In genomic region chr9:130268521-130269131, GRCh38 we compare ENCODE assay signal across 11 cellular contexts. TPM values are rescaled to one million over a fixed set of nuclear protein-coding genes. Genes with fewer than 3 reads are reported as not detected.
DNase-seq lines count a peak whose midpoint lies in the region; ATAC-seq and TF ChIP-seq lines count a peak whose summit lies in the region.
"Had no signal": no experiment of that assay in that cellular context is flagged by ENCODE, and none has a peak within 500 bp of the region (broad histone marks: within the 10 kb centered on the region; RNA-seq: fewer than 3 reads in every experiment).

No MANE protein-coding gene starts in this region.

- no peak overlapping the region for H3K4me2 ChIP-seq in smooth muscle cell

- peak; percentile 27 for ATAC-seq in gastroesophageal sphincter
- ATAC-seq: activated T-cell treated with anti-CD3 and anti-CD28 coated beads, Interleukin-2, amount 50 U/mL, for 72 hours; effector memory CD8-positive, alpha-beta T cell had no signal

- no peaks in the 10 kb centered on the region for H3K79me2 ChIP-seq in smooth muscle cell (ENCODE audit: low read depth)

- H3K27me3 ChIP-seq in H7 (ENCODE audit: control insufficient read depth, insufficient read depth, low read length) (peaks cover 26% of the 10 kb centered on the region), gastroesophageal sphincter (peaks cover 8% of the 10 kb centered on the region), skeletal muscle tissue (ENCODE audit: control insufficient read depth in 3 of 3, insufficient read depth in 3 of 3, low read length in 3 of 3) (peaks cover 40 to 65% (median 50%) of the 10 kb centered on the region in 3 donors), smooth muscle cell (ENCODE audit: low read depth) (peaks cover 54% of the 10 kb centered on the region)

- H3F3A ChIP-seq in smooth muscle cell (ENCODE audit: low read depth), result peaks cover 4% of the 10 kb centered on the region

- H3K9ac ChIP-seq in skeletal muscle tissue (ENCODE audit: low read depth in 1 of 3, low read length in 3 of 3), result peak overlapping the region in 2 of 3 donors; percentile 14 to 68
- no peak overlapping the region for H3K9ac ChIP-seq in smooth muscle cell (ENCODE audit: low read depth)

- WGBS in gastroesophageal sphincter (ENCODE audit: low coverage in 1 of 2), 2 donors, result 10 to 17% methylated on average over 6 to 12 of the region's 14 CpGs
- 64% methylated on average over 14 of the region's 14 CpGs for WGBS in smooth muscle cell (ENCODE audit: low lambda C conversion rate)

- peak in 1 of 4 experiments; percentile 19 for TF ChIP-seq CTCF in gastroesophageal sphincter (IDR thresholded peaks at IDR 0.05)
- TF ChIP-seq CTCF in smooth muscle cell (IDR thresholded peaks at IDR 0.05; ENCODE audit: borderline replicate concordance, insufficient read depth, poor library complexity, severe bottlenecking), result no peak

- H2AFZ ChIP-seq in smooth muscle cell (ENCODE audit: low read depth), result no peak overlapping the region

- no peak for TF ChIP-seq EP300 in gastroesophageal sphincter (IDR thresholded peaks at IDR 0.05)

- DNase-seq in H7, result peak; percentile 81
- DNase-seq in NCI-H510A (lab: John Stamatoyannopoulos, UW), result peak; percentile 58
- DNase-seq in smooth muscle cell (lab: John Stamatoyannopoulos, UW; ENCODE audit: unreplicated experiment), result no peak
- no peak for DNase-seq in GOT3 (lab: John Stamatoyannopoulos, UW)
- no peak for DNase-seq in cerebellar nuclear complex (lab: John Stamatoyannopoulos, UW)
- no peak for DNase-seq in LoVo (ENCODE audit: low spot score)
- DNase-seq: activated T-cell treated with anti-CD3 and anti-CD28 coated beads, Interleukin-2, amount 50 U/mL, for 72 hours; effector memory CD8-positive, alpha-beta T cell; stimulated activated CD4-positive, alpha-beta T cell treated with anti-CD3 and anti-CD28 coated beads, Interleukin-4, amount 100 ng/mL, for 24 hours had no signal

- no peaks in the 10 kb centered on the region for H4K20me1 ChIP-seq in smooth muscle cell (ENCODE audit: low read depth)

- H3K9me3 ChIP-seq in gastroesophageal sphincter (no peaks in the 10 kb centered on the region), skeletal muscle tissue (ENCODE audit: control insufficient read depth in 3 of 3, low read length in 3 of 3) (no peaks in the 10 kb centered on the region), smooth muscle cell (replicated peaks; ENCODE audit: low read depth) (no peaks in the 10 kb centered on the region)

- H3K36me3 ChIP-seq in H7 (replicated peaks; ENCODE audit: control insufficient read depth, insufficient read depth, low read length) (no peaks in the 10 kb centered on the region), gastroesophageal sphincter (no peaks in the 10 kb centered on the region), skeletal muscle tissue (ENCODE audit: control insufficient read depth in 3 of 3, insufficient read depth in 3 of 3, low read length in 3 of 3) (no peaks in the 10 kb centered on the region), smooth muscle cell (ENCODE audit: low read depth) (no peaks in the 10 kb centered on the region)

- H3K4me1 ChIP-seq in gastroesophageal sphincter, result peaks cover 0 to 87% (median 26%) of the 10 kb centered on the region in 3 donors
- peaks cover 11 to 25% (median 21%) of the 10 kb centered on the region in 3 donors for H3K4me1 ChIP-seq in skeletal muscle tissue (ENCODE audit: control insufficient read depth in 3 of 3, insufficient read depth in 3 of 3, low read length in 3 of 3)
- H3K4me1 ChIP-seq in smooth muscle cell (ENCODE audit: low read depth), result peaks cover 3% of the 10 kb centered on the region

- H3K4me3 ChIP-seq in H7 (ENCODE audit: insufficient read depth, low read depth, low read length) (no peak overlapping the region), gastroesophageal sphincter (peak overlapping the region in 1 of 2 donors; percentile 33), skeletal muscle tissue (ENCODE audit: low read length in 3 of 3) (peak overlapping the region; percentile 19 to 61 (median 51)), smooth muscle cell (no peak overlapping the region)

- TF ChIP-seq POLR2A in gastroesophageal sphincter (IDR thresholded peaks at IDR 0.05), result no peak

- H3K27ac ChIP-seq in gastroesophageal sphincter, result peak overlapping the region; percentile 81 to 89 (median 86)
- H3K27ac ChIP-seq in skeletal muscle tissue (ENCODE audit: low read depth, low read length), result peak overlapping the region; percentile 75
- no peak overlapping the region for H3K27ac ChIP-seq in smooth muscle cell (ENCODE audit: low read depth)

RNA-seq across cellular contexts. Expression of gene HMCN2, which starts 3.1 kb away (rescaled TPM):
- 2.3 and 5.2 TPM in 2 replicates for total RNA-seq in H7 (2014; rRNA removed; shearing (Covaris generic))
- total RNA-seq in gastroesophageal sphincter (10 to 100 TPM in 3 of 4 donors, 1 to 10 TPM in 1; 9.6 to 21.1 (median 15.5) TPM), skeletal muscle tissue (12.5 TPM), smooth muscle cell (under 0.01 and 1.3 TPM in 2 replicates)
- polyA plus RNA-seq in smooth muscle cell, result 0.43 TPM in 1 of 2 replicates, not detected in the other

Comparison
In these comparisons a context has a peak if more than half of its experiments do, and no peak if none do; other contexts are left out.
1. DNase-seq: peak in H7 (single experiment) and NCI-H510A (single experiment); none in smooth muscle cell (single experiment), GOT3 (single experiment), cerebellar nuclear complex (0 of 2) and LoVo (single experiment).
2. H3K4me3 ChIP-seq: peak in skeletal muscle tissue (3 of 3); none in H7 (single experiment) and smooth muscle cell (single experiment).